ENCODE assay signal across 18 cellular contexts in the genomic region with DNA sequence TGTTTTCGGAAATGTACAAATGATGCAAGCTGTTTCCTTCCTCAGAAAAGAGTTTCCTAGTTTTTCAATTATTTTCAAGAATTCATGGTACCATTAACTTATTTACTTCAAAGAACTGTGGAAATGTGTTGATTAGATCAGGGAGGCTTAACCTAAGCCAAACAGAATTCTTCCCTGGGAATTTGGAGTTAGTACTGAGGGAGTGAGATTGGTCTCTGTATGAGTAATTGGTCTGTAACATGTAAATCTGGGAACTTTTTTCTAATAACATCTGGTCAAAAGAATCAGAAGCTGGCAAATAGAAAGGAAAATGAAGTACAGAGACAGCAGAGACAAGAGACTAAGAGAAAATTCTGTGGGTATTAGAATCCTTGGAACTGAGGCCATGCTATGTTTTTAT.
"Had no signal": no experiment of that assay in that cellular context is flagged by ENCODE, and none has a peak within 500 bp of the region (broad histone marks: within the 10 kb centered on the region; RNA-seq: fewer than 3 reads in every experiment).

No MANE protein-coding gene starts in this region.

- H3K27ac Mint-ChIP-seq: activated CD4-positive, alpha-beta T cell treated with anti-CD3 and anti-CD28 coated beads for 36 hours; activated CD8-positive, alpha-beta T cell treated with anti-CD3 and anti-CD28 coated beads for 36 hours; activated naive CD8-positive, alpha-beta T cell treated with anti-CD3 and anti-CD28 coated beads, Interleukin-2, amount 50 U/mL, for 24 hours; natural killer cell had no signal

- H3K36me3 Mint-ChIP-seq: natural killer cell had no signal

- H3K4me1 Mint-ChIP-seq: natural killer cell had no signal

- H3K9me3 ChIP-seq: mucosa of descending colon, psoas muscle, right lobe of liver, SK-N-SH had no signal

- H3K4me3 Mint-ChIP-seq: activated CD4-positive, alpha-beta T cell treated with anti-CD3 and anti-CD28 coated beads for 36 hours; activated CD8-positive, alpha-beta T cell treated with anti-CD3 and anti-CD28 coated beads for 36 hours; activated naive CD8-positive, alpha-beta T cell treated with anti-CD3 and anti-CD28 coated beads, Interleukin-2, amount 50 U/mL, for 24 hours; natural killer cell had no signal

- H3K4me3 ChIP-seq: coronary artery, lung, mucosa of descending colon, psoas muscle, right lobe of liver had no signal

- H3K27ac ChIP-seq: coronary artery, psoas muscle, right lobe of liver, VCaP had no signal

- H3K27me3 Mint-ChIP-seq: activated CD4-positive, alpha-beta T cell treated with anti-CD3 and anti-CD28 coated beads for 36 hours; activated CD8-positive, alpha-beta T cell treated with anti-CD3 and anti-CD28 coated beads for 36 hours; activated naive CD8-positive, alpha-beta T cell treated with anti-CD3 and anti-CD28 coated beads, Interleukin-2, amount 50 U/mL, for 24 hours had no signal

- H3K9me3 Mint-ChIP-seq: activated CD8-positive, alpha-beta T cell treated with anti-CD3 and anti-CD28 coated beads for 36 hours; activated naive CD8-positive, alpha-beta T cell treated with anti-CD3 and anti-CD28 coated beads, Interleukin-2, amount 50 U/mL, for 24 hours; natural killer cell had no signal

- ATAC-seq: activated CD4-positive, alpha-beta T cell treated with anti-CD3 and anti-CD28 coated beads for 36 hours; activated CD8-positive, alpha-beta T cell treated with anti-CD3 and anti-CD28 coated beads for 36 hours; activated naive CD8-positive, alpha-beta T cell treated with anti-CD3 and anti-CD28 coated beads, Interleukin-2, amount 50 U/mL, for 24 hours; mucosa of descending colon; natural killer cell had no signal

- H3K36me3 ChIP-seq: right lobe of liver had no signal

- H3K27me3 ChIP-seq: right lobe of liver had no signal

- H3K4me1 ChIP-seq: right lobe of liver had no signal

- DNase-seq: activated CD4-positive, alpha-beta T cell treated with anti-CD3 and anti-CD28 coated beads for 36 hours; activated CD8-positive, alpha-beta memory T cell treated with anti-CD3 and anti-CD28 coated beads, Interleukin-2, amount 50 U/mL, for 48 hours; activated CD8-positive, alpha-beta T cell treated with anti-CD3 and anti-CD28 coated beads for 36 hours; activated naive CD8-positive, alpha-beta T cell treated with anti-CD3 and anti-CD28 coated beads, Interleukin-2, amount 50 U/mL, for 24 hours; central memory CD4-positive, alpha-beta T cell; effector memory CD4-positive, alpha-beta T cell; mucosa of descending colon; natural killer cell; psoas muscle; right lobe of liver; SK-N-SH; stimulated activated CD4-positive, alpha-beta T cell treated with anti-CD3 and anti-CD28 coated beads, Interleukin-2, amount 100 ng/mL, for 24 hours; stimulated activated naive CD4-positive, alpha-beta T cell; substantia nigra; T-helper 1 cell had no signal
